ENCODE assay signal across 11 cellular contexts in the genomic region with DNA sequence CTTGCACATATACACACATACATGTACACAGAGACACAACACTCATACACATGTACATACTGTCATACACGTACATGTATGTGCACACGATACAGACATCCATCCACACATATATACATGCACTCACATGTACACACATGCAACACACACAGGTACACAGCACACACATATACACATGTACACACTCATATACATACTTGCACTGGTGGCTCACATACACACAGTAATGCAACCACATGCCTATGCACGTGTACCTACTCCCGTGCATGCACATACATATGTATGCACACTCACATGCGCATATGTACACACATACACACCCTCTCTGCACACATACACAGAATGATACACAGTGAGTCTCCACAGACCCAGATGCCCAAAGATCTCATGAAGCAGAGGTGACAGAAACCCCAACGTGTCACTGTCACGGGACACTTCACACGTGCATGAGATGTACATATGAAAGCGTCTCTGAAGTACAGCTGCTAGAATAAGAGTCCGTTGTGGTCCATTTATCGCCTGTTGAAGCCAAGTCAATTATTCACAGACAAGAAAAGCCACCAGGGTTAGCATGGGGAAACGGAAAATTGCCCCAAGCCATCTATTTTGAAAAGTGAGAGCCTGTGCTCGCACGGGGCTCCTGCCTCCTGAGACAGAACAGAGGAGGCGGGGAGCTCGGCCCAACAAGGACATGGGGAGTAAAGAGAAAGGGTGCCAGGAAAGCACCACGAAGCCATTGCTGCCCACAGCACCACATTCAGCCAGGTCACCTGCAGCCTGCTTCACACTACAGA. TPM values are rescaled to one million over a fixed set of nuclear protein-coding genes. Genes with fewer than 3 reads are reported as not detected.
A peak's percentile ranks its signal among the peaks of the same experiment; 100 is the strongest.
DNase-seq lines count a peak whose midpoint lies in the region; ATAC-seq and TF ChIP-seq lines count a peak whose summit lies in the region.
"Had no signal": no experiment of that assay in that cellular context is flagged by ENCODE, and none has a peak within 500 bp of the region (broad histone marks: within the 10 kb centered on the region; RNA-seq: fewer than 3 reads in every experiment).

No MANE protein-coding gene starts in this region.

- H3K36me3 ChIP-seq in gastroesophageal sphincter: peaks cover 0 to 34% of the 10 kb centered on the region in 2 donors
- no peaks in the 10 kb centered on the region for H3K36me3 ChIP-seq in colonic mucosa
- no peaks in the 10 kb centered on the region for H3K36me3 ChIP-seq in SJCRH30

- H3K4me1 ChIP-seq in gastroesophageal sphincter (peaks cover 0 to 46% (median 18%) of the 10 kb centered on the region in 3 donors), colonic mucosa (peaks cover 5% of the 10 kb centered on the region), SJCRH30 (no peaks in the 10 kb centered on the region)
- H3K4me1 ChIP-seq: foreskin keratinocyte had no signal

- H3K4me3 ChIP-seq in gastroesophageal sphincter (no peak overlapping the region), colonic mucosa (no peak overlapping the region), SJCRH30 (no peak overlapping the region)

- H3K9me3 ChIP-seq in gastroesophageal sphincter (no peaks in the 10 kb centered on the region), colonic mucosa (no peaks in the 10 kb centered on the region), SJCRH30 (replicated peaks) (no peaks in the 10 kb centered on the region)

- TF ChIP-seq EP300 in gastroesophageal sphincter (IDR thresholded peaks at IDR 0.05): no peak

- DNase-seq in kidney tubule cell (ENCODE audit: low spot score) (peak; percentile 17), colonic mucosa (no peak), SJCRH30 (no peak), HPDE6-E6E7 (ENCODE audit: extremely low spot score) (no peak)
- DNase-seq: activated CD4-positive, alpha-beta T cell treated with anti-CD3 and anti-CD28 coated beads, Interleukin-2, amount 50 U/mL, for 4 hours; foreskin keratinocyte had no signal

- intact Hi-C loops in colonic mucosa (cut with DNase I): no loop called here

- TF ChIP-seq POLR2A in GM18526 (IDR thresholded peaks at IDR 0.05; ENCODE audit: extremely low read depth, insufficient read length) (peak; percentile 30), gastroesophageal sphincter (IDR thresholded peaks at IDR 0.05) (no peak)

- peak; percentile 24 for ATAC-seq in GM21529 (IDR thresholded peaks at IDR 0.05; ENCODE audit: unreplicated experiment)
- ATAC-seq in HG03280 (IDR thresholded peaks at IDR 0.05; ENCODE audit: unreplicated experiment): peak; percentile 29
- no peak for ATAC-seq in gastroesophageal sphincter
- ATAC-seq: foreskin keratinocyte had no signal

- 85 to 92% methylated on average over 13 to 15 of the region's 17 CpGs for WGBS in gastroesophageal sphincter (ENCODE audit: low coverage in 1 of 2), 2 donors

- TF ChIP-seq CTCF in gastroesophageal sphincter (IDR thresholded peaks at IDR 0.05) (no peak), colonic mucosa (IDR thresholded peaks at IDR 0.05) (no peak)

- H3K27ac ChIP-seq in gastroesophageal sphincter: no peak overlapping the region
- no peak overlapping the region for H3K27ac ChIP-seq in colonic mucosa
- no peak overlapping the region for H3K27ac ChIP-seq in SJCRH30
- H3K27ac ChIP-seq: foreskin keratinocyte had no signal

- H3K9ac ChIP-seq in colonic mucosa (ENCODE audit: low read depth in 2 of 2, low read length in 2 of 2): no peak overlapping the region

- H3K27me3 ChIP-seq in gastroesophageal sphincter (no peaks in the 10 kb centered on the region), colonic mucosa (no peaks in the 10 kb centered on the region), SJCRH30 (no peaks in the 10 kb centered on the region)
- H3K27me3 ChIP-seq: foreskin keratinocyte had no signal

RNA-seq across cellular contexts. Expression of a gene that starts 24.9 kb away (rescaled TPM):
- total RNA-seq in gastroesophageal sphincter (10 to 100 TPM; 20.3 to 52.6 (median 31.8) TPM), colonic mucosa (10 to 100 TPM; 17.1 to 27.3 TPM)
- total RNA-seq in SJCRH30 (2014; rRNA removed; shearing (Covaris generic)): 36.9 and 44.6 TPM in 2 replicates

RNA-seq across cellular contexts. Expression of a gene that starts 53.6 kb away (rescaled TPM):
- total RNA-seq in gastroesophageal sphincter (not detected), colonic mucosa (not detected)
- 0.04 and 0.23 TPM in 2 replicates for total RNA-seq in SJCRH30 (2014; rRNA removed; shearing (Covaris generic))
- total RNA-seq: Daoy, foreskin keratinocyte had no signal
